ENCODE assay signal across 9 cellular contexts in genomic region chr4:76341063-76341462, GRCh38. TPM values are rescaled to one million over a fixed set of nuclear protein-coding genes. Genes with fewer than 3 reads are reported as not detected.
DNase-seq lines count a peak whose midpoint lies in the region; ATAC-seq lines count a peak whose summit lies in the region.
"Had no signal": no experiment of that assay in that cellular context is flagged by ENCODE, and none has a peak within 500 bp of the region (broad histone marks: within the 10 kb centered on the region; RNA-seq: fewer than 3 reads in every experiment).

No MANE protein-coding gene starts in this region.

- DNase-seq in HCEC 1CT = peak; percentile 26
- DNase-seq in RPMI7951 (ENCODE audit: low read depth) = peak; percentile 43
- DNase-seq in fibroblast of the conjunctiva (ENCODE audit: low read depth) = peak; percentile 13
- DNase-seq in renal cortical epithelial cell (ENCODE audit: low read depth) = peak; percentile 78
- DNase-seq in NCI-H2196 treated with DMSO at 0.1 percent for 48 hours (lab: John Stamatoyannopoulos, UW; ENCODE audit: unreplicated experiment) = no peak
- DNase-seq in midbrain (lab: John Stamatoyannopoulos, UW) = no peak
- no peak for DNase-seq in epidermal melanocyte (ENCODE audit: insufficient read length, low spot score)
- DNase-seq: NCI-H2081 treated with DMSO at 0.1 percent for 48 hours had no signal

- ATAC-seq in GM21360 (IDR thresholded peaks at IDR 0.05; ENCODE audit: unreplicated experiment) = no peak

RNA-seq across cellular contexts. Expression of gene STBD1, which starts 34.5 kb away (rescaled TPM):
- total RNA-seq in RPMI7951 (2014; rRNA removed; shearing (Covaris generic)) = 10.1 and 12.0 TPM in 2 replicates
- 10.6 and 11.6 TPM in 2 replicates for total RNA-seq in renal cortical epithelial cell

Comparison
In these comparisons a context has a peak if more than half of its experiments do, and no peak if none do; other contexts are left out.
1. DNase-seq: peak in HCEC 1CT (single experiment), RPMI7951 (single experiment), fibroblast of the conjunctiva (single experiment) and renal cortical epithelial cell (single experiment); none in NCI-H2196 treated with DMSO at 0.1 percent for 48 hours (single experiment), midbrain (single experiment) and epidermal melanocyte (single experiment).